Comparison of ENCODE assay signal across 7 cellular contexts in genomic region chr20:36875093-36875492, GRCh38. TPM values are rescaled to one million over a fixed set of nuclear protein-coding genes. Genes with fewer than 3 reads are reported as not detected.
"Had no signal": no experiment of that assay in that cellular context is flagged by ENCODE, and none has a peak within 500 bp of the region (broad histone marks: within the 10 kb centered on the region; RNA-seq: fewer than 3 reads in every experiment).

No MANE protein-coding gene starts in this region.

RNA-seq across cellular contexts. Expression of gene TLDC2, which starts 0.8 kb away (rescaled TPM):
- total RNA-seq: gastrocnemius medialis, glomerular endothelial cell, lung microvascular endothelial cell, right cardiac atrium, spleen, suprapubic skin had no signal
- polyA plus RNA-seq: neural cell had no signal
